30 cellular contexts compared by ENCODE assay signal in genomic region chr1:4128616-4129015, GRCh38.
"Had no signal": no experiment of that assay in that cellular context is flagged by ENCODE, and none has a peak within 500 bp of the region (broad histone marks: within the 10 kb centered on the region; RNA-seq: fewer than 3 reads in every experiment).

No MANE protein-coding gene starts in this region.

- H3K27ac Mint-ChIP-seq: activated CD4-positive, alpha-beta memory T cell treated with anti-CD3 and anti-CD28 coated beads, Interleukin-2, amount 10 ng/mL, durations not matched to agents 7 days and 5 days; activated CD4-positive, alpha-beta T cell treated with anti-CD3 and anti-CD28 coated beads, Interleukin-2, amount 10 ng/mL, durations not matched to agents 7 days and 5 days; activated naive CD4-positive, alpha-beta T cell treated with anti-CD3 and anti-CD28 coated beads for 36 hours; activated naive CD4-positive, alpha-beta T cell treated with anti-CD3 and anti-CD28 coated beads, Interleukin-2, amount 50 U/mL, for 24 hours; activated naive CD8-positive, alpha-beta T cell treated with anti-CD3 and anti-CD28 coated beads, Interleukin-2, amount 10 ng/mL, durations not matched to agents 7 days and 5 days; activated T-cell treated with anti-CD3 and anti-CD28 coated beads, Interleukin-2, amount 50 U/mL, for 24 hours; activated T-cell treated with anti-CD3 and anti-CD28 coated beads, Interleukin-2, amount 50 U/mL, for 72 hours; effector memory CD8-positive, alpha-beta T cell; T-helper 17 cell had no signal

- ATAC-seq: activated T-cell treated with anti-CD3 and anti-CD28 coated beads, Interleukin-2, amount 50 U/mL, for 72 hours; body of pancreas; effector memory CD8-positive, alpha-beta T cell; foreskin keratinocyte; gastrocnemius medialis; T-helper 17 cell had no signal

- H3K27ac ChIP-seq: body of pancreas, esophagus muscularis mucosa, foreskin keratinocyte, gastrocnemius medialis, heart left ventricle had no signal

- H3K27me3 Mint-ChIP-seq: activated CD4-positive, alpha-beta memory T cell treated with anti-CD3 and anti-CD28 coated beads, Interleukin-2, amount 10 ng/mL, durations not matched to agents 7 days and 5 days; activated CD4-positive, alpha-beta T cell treated with anti-CD3 and anti-CD28 coated beads, Interleukin-2, amount 10 ng/mL, durations not matched to agents 7 days and 5 days; activated naive CD8-positive, alpha-beta T cell treated with anti-CD3 and anti-CD28 coated beads, Interleukin-2, amount 10 ng/mL, durations not matched to agents 7 days and 5 days had no signal

- H3K36me3 ChIP-seq: esophagus muscularis mucosa, gastrocnemius medialis, heart left ventricle had no signal

- DNase-seq: activated CD4-positive, alpha-beta memory T cell treated with anti-CD3 and anti-CD28 coated beads, Interleukin-2, amount 10 ng/mL, durations not matched to agents 7 days and 5 days; activated CD4-positive, alpha-beta T cell treated with anti-CD3 and anti-CD28 coated beads for 4 hours; activated CD4-positive, alpha-beta T cell treated with anti-CD3 and anti-CD28 coated beads, Interleukin-2, amount 10 ng/mL, durations not matched to agents 7 days and 5 days; activated CD4-positive, alpha-beta T cell treated with anti-CD3 and anti-CD28 coated beads, Interleukin-2, amount 50 U/mL, for 4 hours; activated CD4-positive, CD25-positive, alpha-beta regulatory T cell; activated CD4-positive, CD25-positive, alpha-beta regulatory T cell treated with anti-CD3 and anti-CD28 coated beads, Interleukin-2, amount 50 U/mL, for 72 hours; activated CD8-positive, alpha-beta memory T cell treated with anti-CD3 and anti-CD28 coated beads, Interleukin-2, amount 50 U/mL, for 48 hours; activated naive CD4-positive, alpha-beta T cell treated with anti-CD3 and anti-CD28 coated beads for 36 hours; activated T-cell treated with anti-CD3 and anti-CD28 coated beads for 4 hours; activated T-cell treated with anti-CD3 and anti-CD28 coated beads, Interleukin-2, amount 50 U/mL, for 24 hours; activated T-cell treated with anti-CD3 and anti-CD28 coated beads, Interleukin-2, amount 50 U/mL, for 72 hours; amniotic stem cell; anterior cingulate cortex; body of pancreas; caudate nucleus; cerebellar nuclear complex; cortex of kidney; dermis blood vessel endothelial cell; effector CD4-positive, alpha-beta T cell; effector memory CD8-positive, alpha-beta T cell; erythroblast; foreskin keratinocyte; gastrocnemius medialis; glutamatergic neuron; heart left ventricle; T-helper 1 cell; T-helper 17 cell had no signal

- H3K4me3 Mint-ChIP-seq: activated CD4-positive, alpha-beta memory T cell treated with anti-CD3 and anti-CD28 coated beads, Interleukin-2, amount 10 ng/mL, durations not matched to agents 7 days and 5 days; activated CD4-positive, alpha-beta T cell treated with anti-CD3 and anti-CD28 coated beads, Interleukin-2, amount 10 ng/mL, durations not matched to agents 7 days and 5 days; activated naive CD4-positive, alpha-beta T cell treated with anti-CD3 and anti-CD28 coated beads for 36 hours; activated naive CD4-positive, alpha-beta T cell treated with anti-CD3 and anti-CD28 coated beads, Interleukin-2, amount 50 U/mL, for 24 hours; activated naive CD8-positive, alpha-beta T cell treated with anti-CD3 and anti-CD28 coated beads, Interleukin-2, amount 10 ng/mL, durations not matched to agents 7 days and 5 days; activated T-cell treated with anti-CD3 and anti-CD28 coated beads, Interleukin-2, amount 50 U/mL, for 24 hours; activated T-cell treated with anti-CD3 and anti-CD28 coated beads, Interleukin-2, amount 50 U/mL, for 72 hours; effector memory CD8-positive, alpha-beta T cell; T-helper 17 cell had no signal

- H3K4me1 Mint-ChIP-seq: activated CD4-positive, alpha-beta memory T cell treated with anti-CD3 and anti-CD28 coated beads, Interleukin-2, amount 10 ng/mL, durations not matched to agents 7 days and 5 days; activated CD4-positive, alpha-beta T cell treated with anti-CD3 and anti-CD28 coated beads, Interleukin-2, amount 10 ng/mL, durations not matched to agents 7 days and 5 days; activated naive CD4-positive, alpha-beta T cell treated with anti-CD3 and anti-CD28 coated beads, Interleukin-2, amount 50 U/mL, for 24 hours; activated naive CD8-positive, alpha-beta T cell treated with anti-CD3 and anti-CD28 coated beads, Interleukin-2, amount 10 ng/mL, durations not matched to agents 7 days and 5 days; T-helper 17 cell had no signal

- H3K9me3 Mint-ChIP-seq: activated CD4-positive, alpha-beta memory T cell treated with anti-CD3 and anti-CD28 coated beads, Interleukin-2, amount 10 ng/mL, durations not matched to agents 7 days and 5 days; activated CD4-positive, alpha-beta T cell treated with anti-CD3 and anti-CD28 coated beads, Interleukin-2, amount 10 ng/mL, durations not matched to agents 7 days and 5 days; activated naive CD4-positive, alpha-beta T cell treated with anti-CD3 and anti-CD28 coated beads, Interleukin-2, amount 50 U/mL, for 24 hours; activated naive CD8-positive, alpha-beta T cell treated with anti-CD3 and anti-CD28 coated beads, Interleukin-2, amount 10 ng/mL, durations not matched to agents 7 days and 5 days; activated T-cell treated with anti-CD3 and anti-CD28 coated beads, Interleukin-2, amount 50 U/mL, for 24 hours; activated T-cell treated with anti-CD3 and anti-CD28 coated beads, Interleukin-2, amount 50 U/mL, for 72 hours; effector memory CD8-positive, alpha-beta T cell had no signal

- H3K4me3 ChIP-seq: body of pancreas, esophagus muscularis mucosa, gastrocnemius medialis, heart left ventricle had no signal

- H3K27me3 ChIP-seq: body of pancreas, foreskin keratinocyte had no signal

- H3K9me3 ChIP-seq: body of pancreas, gastrocnemius medialis, heart left ventricle had no signal

- H3K4me1 ChIP-seq: body of pancreas, esophagus muscularis mucosa, foreskin keratinocyte, gastrocnemius medialis, heart left ventricle had no signal

- H3K36me3 Mint-ChIP-seq: activated naive CD4-positive, alpha-beta T cell treated with anti-CD3 and anti-CD28 coated beads, Interleukin-2, amount 50 U/mL, for 24 hours; activated naive CD8-positive, alpha-beta T cell treated with anti-CD3 and anti-CD28 coated beads, Interleukin-2, amount 10 ng/mL, durations not matched to agents 7 days and 5 days had no signal
